10 cellular contexts compared by ENCODE assay signal in genomic region chrX:154444755-154445246, GRCh38. TPM values are rescaled to one million over a fixed set of nuclear protein-coding genes. Genes with fewer than 3 reads are reported as not detected.
DNase-seq lines count a peak whose midpoint lies in the region; ATAC-seq, FAIRE-seq and TF ChIP-seq lines count a peak whose summit lies in the region.
"Had no signal": no experiment of that assay in that cellular context is flagged by ENCODE, and none has a peak within 500 bp of the region (broad histone marks: within the 10 kb centered on the region; RNA-seq: fewer than 3 reads in every experiment).

No MANE protein-coding gene starts in this region.

- no peak overlapping the region for H3K27ac Mint-ChIP-seq in stimulated activated naive CD8-positive, alpha-beta T cell treated with anti-CD3 and anti-CD28 coated beads, Interleukin-15, Interleukin-2, amounts not matched to agents 100 ng/mL and 50 ng/mL, for 24 hours

- peaks cover 7% of the 10 kb centered on the region for H3K4me1 Mint-ChIP-seq in stimulated activated naive CD8-positive, alpha-beta T cell treated with anti-CD3 and anti-CD28 coated beads, Interleukin-15, Interleukin-2, amounts not matched to agents 100 ng/mL and 50 ng/mL, for 24 hours (ENCODE audit: low read depth)

- no peak for TF ChIP-seq CTCF in brain microvascular endothelial cell (IDR thresholded peaks at IDR 0.05; ENCODE audit: low read depth, low read length, missing control alignments)

- H3K9me3 Mint-ChIP-seq in stimulated activated naive CD8-positive, alpha-beta T cell treated with anti-CD3 and anti-CD28 coated beads, Interleukin-15, Interleukin-2, amounts not matched to agents 100 ng/mL and 50 ng/mL, for 24 hours = no peaks in the 10 kb centered on the region

- no peaks in the 10 kb centered on the region for H3K9me3 ChIP-seq in mesodermal cell (ENCODE audit: control insufficient read depth, low read length)

- peak overlapping the region; percentile 62 for H3K4me3 ChIP-seq in brain microvascular endothelial cell (ENCODE audit: low read depth, low read length)
- H3K4me3 ChIP-seq in mesodermal cell (ENCODE audit: extremely low read depth, insufficient read depth, low read length, poor library complexity, severe bottlenecking) = peak overlapping the region; percentile 52

- H3K27me3 ChIP-seq in brain microvascular endothelial cell (replicated peaks) = no peaks in the 10 kb centered on the region

- no peaks in the 10 kb centered on the region for H3K27me3 Mint-ChIP-seq in stimulated activated naive CD8-positive, alpha-beta T cell treated with anti-CD3 and anti-CD28 coated beads, Interleukin-15, Interleukin-2, amounts not matched to agents 100 ng/mL and 50 ng/mL, for 24 hours

- peak overlapping the region; percentile 69 for H3K4me3 Mint-ChIP-seq in stimulated activated naive CD8-positive, alpha-beta T cell treated with anti-CD3 and anti-CD28 coated beads, Interleukin-15, Interleukin-2, amounts not matched to agents 100 ng/mL and 50 ng/mL, for 24 hours

- no peak for DNase-seq in stimulated activated naive CD8-positive, alpha-beta T cell treated with anti-CD3 and anti-CD28 coated beads, Interleukin-15, Interleukin-2, amounts not matched to agents 100 U/mL and 50 U/mL, for 24 hours
- no peak for DNase-seq in brain microvascular endothelial cell
- no peak for DNase-seq in stimulated activated naive CD4-positive, alpha-beta T cell treated with Interleukin-2 at 50 U/mL for 16 hours (lab: John Stamatoyannopoulos, UW)
- no peak for DNase-seq in GM19239 (ENCODE audit: insufficient read length, low spot score)
- no peak for DNase-seq in cerebellum (ENCODE audit: low spot score)
- DNase-seq: NCI-H2029 treated with DMSO at 0.1 percent for 48 hours had no signal

- H3K4me1 ChIP-seq in mesodermal cell (ENCODE audit: control insufficient read depth, insufficient read depth, low read length, poor library complexity, severe bottlenecking) = no peaks in the 10 kb centered on the region

- H3K27ac ChIP-seq in brain microvascular endothelial cell (peak overlapping the region; percentile 58), mesodermal cell (ENCODE audit: low read depth, low read length, severe bottlenecking) (no peak overlapping the region)

- FAIRE-seq in GM19239 (lab: Jason Lieb, UNC) = no peak
- FAIRE-seq: frontal cortex had no signal

- ATAC-seq in stimulated activated naive CD8-positive, alpha-beta T cell treated with anti-CD3 and anti-CD28 coated beads, Interleukin-15, Interleukin-2, amounts not matched to agents 100 U/mL and 50 U/mL, for 24 hours = no peak
- no peak for ATAC-seq in GM18519 (IDR thresholded peaks at IDR 0.05; ENCODE audit: low FRiP score, unreplicated experiment)

- 88 to 97% methylated on average over 4 to 6 of the region's 13 CpGs for WGBS in mesodermal cell (ENCODE audit: insufficient coverage in 2 of 2), 2 experiments

- H3K36me3 ChIP-seq in brain microvascular endothelial cell (replicated peaks) = peaks cover 19% of the 10 kb centered on the region
- H3K36me3 ChIP-seq in mesodermal cell (ENCODE audit: control insufficient read depth, insufficient read depth, low read length) = peaks cover 57% of the 10 kb centered on the region

- in situ Hi-C loops in brain microvascular endothelial cell (cut with HindIII; ENCODE audit: low pct_ligation_motif_present, low sequenced_read_pairs) = no loop called here

- H3K36me3 Mint-ChIP-seq in stimulated activated naive CD8-positive, alpha-beta T cell treated with anti-CD3 and anti-CD28 coated beads, Interleukin-15, Interleukin-2, amounts not matched to agents 100 ng/mL and 50 ng/mL, for 24 hours (ENCODE audit: low read depth) = peaks cover 4% of the 10 kb centered on the region

RNA-seq across cellular contexts. Expression of gene FAM50A, which starts 0.9 kb away (rescaled TPM):
- polyA plus RNA-seq in mesodermal cell (2013, experiment 1 of 2) = 85.1 TPM
- polyA plus RNA-seq in mesodermal cell (2013, experiment 2 of 2) = 71.5 TPM
- total RNA-seq in cerebellum = 14.7 TPM

RNA-seq across cellular contexts. Expression of gene GDI1, which starts 7.8 kb away (rescaled TPM):
- 185 TPM for polyA plus RNA-seq in mesodermal cell (2013, experiment 1 of 2)
- 155 TPM for polyA plus RNA-seq in mesodermal cell (2013, experiment 2 of 2)
- total RNA-seq in cerebellum = 143 TPM

RNA-seq across cellular contexts. Expression of gene PLXNA3, which starts 13.3 kb away (rescaled TPM):
- polyA plus RNA-seq in mesodermal cell (2013, experiment 1 of 2) = 45.2 TPM
- polyA plus RNA-seq in mesodermal cell (2013, experiment 2 of 2) = 47.4 TPM
- total RNA-seq in cerebellum = 28.2 TPM

RNA-seq across cellular contexts. Expression of gene ATP6AP1, which starts 16.3 kb away (rescaled TPM):
- 141 TPM for polyA plus RNA-seq in mesodermal cell (2013, experiment 1 of 2)
- polyA plus RNA-seq in mesodermal cell (2013, experiment 2 of 2) = 121 TPM
- total RNA-seq in cerebellum = 40.8 TPM

RNA-seq across cellular contexts. Expression of gene TAFAZZIN, which starts 33.5 kb away (rescaled TPM):
- 38.4 TPM for polyA plus RNA-seq in mesodermal cell (2013, experiment 1 of 2)
- 28.4 TPM for polyA plus RNA-seq in mesodermal cell (2013, experiment 2 of 2)
- 14.9 TPM for total RNA-seq in cerebellum
